Comparison of ENCODE assay signal across 1 cellular context in genomic region chr19:49663224-49663623, GRCh38.
TF ChIP-seq lines count a peak whose summit lies in the region.

No MANE protein-coding gene starts in this region.

TF ChIP-seq in GM12878, 131 proteins besides CTCF, POLR2A, EP300 and RAD21:
- TF ChIP-seq E2F8 (IDR thresholded peaks at IDR 0.05; ENCODE audit: low read depth, partially characterized antibody) (no peak), BACH1 (IDR thresholded peaks at IDR 0.05; ENCODE audit: borderline replicate concordance) (no peak), RELA (IDR thresholded peaks at IDR 0.05; ENCODE audit: borderline replicate concordance, partially characterized antibody) (no peak), BHLHE40 (IDR thresholded peaks at IDR 0.05; ENCODE audit: borderline replicate concordance in 1 of 2, low read depth in 2 of 2, low read length in 1 of 2) (no peak), JUND (IDR thresholded peaks at IDR 0.05; ENCODE audit: low read depth, low read length) (no peak), CBX5 (IDR thresholded peaks at IDR 0.05; ENCODE audit: low read depth) (no peak), IRF3 (IDR thresholded peaks at IDR 0.05) (no peak), IRF5 (IDR thresholded peaks at IDR 0.05; ENCODE audit: borderline replicate concordance) (no peak), NFXL1 (IDR thresholded peaks at IDR 0.05; ENCODE audit: borderline replicate concordance) (no peak), SKIL (IDR thresholded peaks at IDR 0.05; ENCODE audit: low read depth, poor library complexity, severe bottlenecking) (no peak), KDM1A (IDR thresholded peaks at IDR 0.05; ENCODE audit: borderline replicate concordance) (no peak), CUX1 (IDR thresholded peaks at IDR 0.05; ENCODE audit: insufficient replicate concordance, low read depth, low read length) (no peak), CHD4 (IDR thresholded peaks at IDR 0.05) (no peak), REST (IDR thresholded peaks at IDR 0.05; ENCODE audit: low read depth, low read length) (no peak), ATF2 (IDR thresholded peaks at IDR 0.05; ENCODE audit: low read length) (no peak), SRF (IDR thresholded peaks at IDR 0.05; ENCODE audit: low read depth in 2 of 2, low read length in 2 of 2) (no peak)
